In genomic region chr1:8013399-8013798, GRCh38 we compare ENCODE assay signal across 2 cellular contexts.
TF ChIP-seq lines count a peak whose summit lies in the region.

No MANE protein-coding gene starts in this region.

TF ChIP-seq in HCT116, 20 proteins besides CTCF, POLR2A, EP300 and RAD21:
- TF ChIP-seq FOSL1 (IDR thresholded peaks at IDR 0.05; ENCODE audit: low read depth) (no peak), ELF1 (IDR thresholded peaks at IDR 0.05; ENCODE audit: borderline replicate concordance, low read depth) (no peak), YY1 (IDR thresholded peaks at IDR 0.05; ENCODE audit: extremely low read depth, insufficient replicate concordance, low read depth, low read length) (no peak), ZFX (IDR thresholded peaks at IDR 0.05) (no peak), CEBPB (IDR thresholded peaks at IDR 0.05; ENCODE audit: low read depth) (no peak), ZBTB33 (IDR thresholded peaks at IDR 0.05; ENCODE audit: extremely low read depth, insufficient replicate concordance, low read length) (peak; percentile 6)

TF ChIP-seq in HepG2, 621 proteins besides CTCF, POLR2A, EP300 and RAD21:
- TF ChIP-seq ZC3H13 (CRISPR knock-in tag; IDR thresholded peaks at IDR 0.05) (peak; percentile 87; the same call in 1 of the 2 replicates), ZNF816 (CRISPR knock-in tag; IDR thresholded peaks at IDR 0.05; ENCODE audit: borderline replicate concordance) (peak; percentile 67), POLR2AphosphoS5 (IDR thresholded peaks at IDR 0.05; ENCODE audit: low read depth, low read length) (peak; percentile 34; the same call in 1 of the 2 replicates), BATF2 (CRISPR knock-in tag; IDR thresholded peaks at IDR 0.05) (no peak), ZNF407 (CRISPR knock-in tag; IDR thresholded peaks at IDR 0.05; ENCODE audit: not compliant biosample characterization) (no peak), CREBL2 (CRISPR knock-in tag; IDR thresholded peaks at IDR 0.05; ENCODE audit: borderline replicate concordance) (no peak), MEF2D (CRISPR knock-in tag; IDR thresholded peaks at IDR 0.05) (0 out of 2 replicates have a peak, but pooled peaks have one; percentile 39), AFF4 (CRISPR knock-in tag; IDR thresholded peaks at IDR 0.05) (0 out of 2 replicates have a peak, but pooled peaks have one; percentile 37), HNF1B (CRISPR knock-in tag; IDR thresholded peaks at IDR 0.05) (0 out of 2 replicates have a peak, but pooled peaks have one; percentile 31), ATAD3A (CRISPR knock-in tag; IDR thresholded peaks at IDR 0.05) (no peak), ZNF382 (CRISPR knock-in tag; IDR thresholded peaks at IDR 0.05; ENCODE audit: borderline replicate concordance) (no peak), ZNF10 (CRISPR knock-in tag; IDR thresholded peaks at IDR 0.05; ENCODE audit: borderline replicate concordance, low read depth) (no peak), PAF1 (CRISPR knock-in tag; IDR thresholded peaks at IDR 0.05) (peak; percentile 95), ZBTB33 (CRISPR knock-in tag; IDR thresholded peaks at IDR 0.05) (peak; percentile 40; the same call in 1 of the 2 replicates), GTF2F1 (IDR thresholded peaks at IDR 0.05; ENCODE audit: low read length) (no peak), EHMT2 (IDR thresholded peaks at IDR 0.05; ENCODE audit: borderline replicate concordance, low read depth, low read length) (no peak), SSRP1 (CRISPR knock-in tag; IDR thresholded peaks at IDR 0.05) (peak; percentile 93; the same call in 1 of the 2 replicates), SALL1 (CRISPR knock-in tag; IDR thresholded peaks at IDR 0.05) (peak; percentile 23; the same call in 1 of the 2 replicates), RBM22 (optimal IDR thresholded peaks at IDR 0.05; ENCODE audit: low read length) (peak; percentile 95), CSRNP1 (CRISPR knock-in tag; IDR thresholded peaks at IDR 0.05) (0 out of 2 replicates have a peak, but pooled peaks have one; percentile 56), ZNF557 (CRISPR knock-in tag; IDR thresholded peaks at IDR 0.05) (no peak), JUN (CRISPR knock-in tag; IDR thresholded peaks at IDR 0.05) (no peak), POLR2G (IDR thresholded peaks at IDR 0.05; ENCODE audit: low read depth, low read length) (peak; percentile 45; the same call in 1 of the 2 replicates)
